ENCODE assay signal across 8 cellular contexts in the genomic region with DNA sequence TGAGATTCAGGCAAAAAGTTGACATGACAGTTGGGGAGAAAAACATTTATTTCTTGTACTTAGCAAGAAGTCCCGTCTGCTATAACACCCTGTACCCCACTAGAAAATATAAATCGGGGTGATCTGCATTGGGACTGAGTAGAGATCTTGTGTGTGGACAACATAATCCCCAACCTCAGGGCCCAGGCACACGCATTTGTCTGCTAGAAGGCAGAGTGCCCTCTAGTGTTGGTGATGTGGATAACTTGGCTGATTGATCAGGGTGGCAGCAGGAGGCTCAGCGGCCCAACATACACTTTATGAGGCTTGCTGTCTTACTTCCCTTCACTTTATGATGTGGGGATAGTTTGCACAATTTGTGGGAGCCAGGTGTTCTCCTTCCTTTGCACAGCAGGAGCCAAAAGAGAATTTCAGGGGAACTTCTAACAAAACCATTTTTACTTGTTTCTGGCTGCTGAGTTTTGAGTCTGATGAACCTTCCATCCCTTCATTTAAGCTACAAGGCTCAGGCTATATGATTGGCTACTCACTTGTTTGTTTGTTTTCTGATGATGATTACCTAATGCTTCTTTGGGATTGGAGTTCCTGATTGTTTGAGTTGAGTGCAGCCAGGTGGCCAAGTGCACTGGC.
DNase-seq lines count a peak whose midpoint lies in the region; ATAC-seq, FAIRE-seq and TF ChIP-seq lines count a peak whose summit lies in the region.

No MANE protein-coding gene starts in this region.

- H3K36me3 ChIP-seq in RWPE2 (ENCODE audit: low read depth): no peaks in the 10 kb centered on the region
- H3K36me3 ChIP-seq in mesenchymal stem cell (ENCODE audit: control insufficient read depth in 1 of 2, insufficient read depth in 2 of 2, low read depth in 1 of 2, low read length in 2 of 2): no peaks in the 10 kb centered on the region

- H3K9me3 Mint-ChIP-seq in effector memory CD8-positive, alpha-beta T cell: peaks cover 0 to 2% of the 10 kb centered on the region in 2 donors

- no peak overlapping the region for H2BK120ac ChIP-seq in mesenchymal stem cell (ENCODE audit: low read depth, low read length)

- H3K4me1 Mint-ChIP-seq in effector memory CD8-positive, alpha-beta T cell (ENCODE audit: low read depth in 2 of 2): no peaks in the 10 kb centered on the region

- no peak overlapping the region for H3K4me3 Mint-ChIP-seq in effector memory CD8-positive, alpha-beta T cell

- H3K4me1 ChIP-seq in RWPE2 (ENCODE audit: insufficient read depth, poor library complexity, severe bottlenecking): no peaks in the 10 kb centered on the region
- H3K4me1 ChIP-seq in mesenchymal stem cell (ENCODE audit: control insufficient read depth, insufficient read depth, low read depth, low read length): no peaks in the 10 kb centered on the region

- H3K4me3 ChIP-seq in RWPE2 (ENCODE audit: severe bottlenecking) (no peak overlapping the region), mesenchymal stem cell (ENCODE audit: insufficient read depth in 1 of 2, low read depth in 1 of 2, low read length in 2 of 2) (no peak overlapping the region)

- H2BK5ac ChIP-seq in mesenchymal stem cell (ENCODE audit: low read depth, low read length, poor library complexity, severe bottlenecking): no peak overlapping the region

- H3K36me3 Mint-ChIP-seq in effector memory CD8-positive, alpha-beta T cell (ENCODE audit: insufficient read depth): no peaks in the 10 kb centered on the region

- no peak overlapping the region for H3K14ac ChIP-seq in mesenchymal stem cell (ENCODE audit: low read length in 2 of 2)

- no peak for FAIRE-seq in urothelium cell line (lab: Jason Lieb, UNC)

- H2BK15ac ChIP-seq in mesenchymal stem cell (ENCODE audit: low read depth, poor library complexity, severe bottlenecking): no peak overlapping the region

- no peak overlapping the region for H3K27ac Mint-ChIP-seq in effector memory CD8-positive, alpha-beta T cell

- peak; percentile 36 for DNase-seq in activated CD4-positive, CD25-positive, alpha-beta regulatory T cell treated with anti-CD3 and anti-CD28 coated beads, Interleukin-2, amount 50 U/mL, for 72 hours
- DNase-seq in activated CD4-positive, CD25-positive, alpha-beta regulatory T cell (lab: John Stamatoyannopoulos, UW): no peak
- DNase-seq in HuH-7.5 (ENCODE audit: low spot score) (peak; percentile 6), RWPE2 (ENCODE audit: low spot score) (no peak), mesenchymal stem cell (peak; percentile 56), urothelium cell line (ENCODE audit: low spot score) (peak; percentile 26)
- peak in 2 of 3 experiments; percentile 3 for DNase-seq in effector memory CD8-positive, alpha-beta T cell

- no peak overlapping the region for H3K4ac ChIP-seq in mesenchymal stem cell (ENCODE audit: low read depth in 1 of 2, low read length in 2 of 2)

- H3K27me3 Mint-ChIP-seq in effector memory CD8-positive, alpha-beta T cell: peaks cover 30 to 41% of the 10 kb centered on the region in 2 donors

- no peak overlapping the region for H4K8ac ChIP-seq in mesenchymal stem cell (ENCODE audit: low read length)

- H3K79me1 ChIP-seq in mesenchymal stem cell (replicated peaks; ENCODE audit: low read length, poor library complexity, severe bottlenecking): no peaks in the 10 kb centered on the region

- TF ChIP-seq CTCF in RWPE2 (IDR thresholded peaks at IDR 0.05; ENCODE audit: poor library complexity, severe bottlenecking): peak; percentile 71

- H3K9me3 ChIP-seq in RWPE2 (ENCODE audit: severe bottlenecking) (no peaks in the 10 kb centered on the region), mesenchymal stem cell (ENCODE audit: control insufficient read depth, low read length) (no peaks in the 10 kb centered on the region)

- H4K91ac ChIP-seq in mesenchymal stem cell (ENCODE audit: low read length): no peak overlapping the region

- WGBS in mesenchymal stem cell: 27% methylated on average over 2 of the region's 4 CpGs

- ATAC-seq in GM21717 (IDR thresholded peaks at IDR 0.05; ENCODE audit: unreplicated experiment) (peak; percentile 83), RWPE2 (ENCODE audit: low read depth) (peak; percentile 49; the same call in 2 of the 3 replicates)
- ATAC-seq in effector memory CD8-positive, alpha-beta T cell (replicated peaks): no peak

- no peak overlapping the region for H3K18ac ChIP-seq in mesenchymal stem cell (ENCODE audit: low read depth in 1 of 2, low read length in 2 of 2)

- H3K27me3 ChIP-seq in RWPE2 (ENCODE audit: insufficient read depth, poor library complexity, severe bottlenecking) (no peaks in the 10 kb centered on the region), mesenchymal stem cell (ENCODE audit: control insufficient read depth in 1 of 2, insufficient read depth in 1 of 2, low read length in 2 of 2) (peaks cover 0 to 13% of the 10 kb centered on the region in 2 experiments)

- H3K27ac ChIP-seq in RWPE2 (ENCODE audit: poor library complexity, severe bottlenecking): no peak overlapping the region
- H3K27ac ChIP-seq in mesenchymal stem cell (ENCODE audit: low read length, poor library complexity, severe bottlenecking): no peak overlapping the region

- no peak overlapping the region for H2BK12ac ChIP-seq in mesenchymal stem cell (ENCODE audit: low read length in 2 of 2)

- H3K9ac ChIP-seq in mesenchymal stem cell (ENCODE audit: low read length): no peak overlapping the region

- H3K4me2 ChIP-seq in mesenchymal stem cell (ENCODE audit: low read length, poor library complexity, severe bottlenecking): no peak overlapping the region

- H2AK5ac ChIP-seq in mesenchymal stem cell (ENCODE audit: low read length, severe bottlenecking): no peak overlapping the region

- H2AFZ ChIP-seq in mesenchymal stem cell (ENCODE audit: low read depth, low read length): no peak overlapping the region

- no peak overlapping the region for H3K23ac ChIP-seq in mesenchymal stem cell (ENCODE audit: low read length in 2 of 2)

Comparison
In these comparisons a context has a peak if more than half of its experiments do, and no peak if none do; other contexts are left out.
1. DNase-seq: peak in activated CD4-positive, CD25-positive, alpha-beta regulatory T cell treated with anti-CD3 and anti-CD28 coated beads, Interleukin-2, amount 50 U/mL, for 72 hours (single experiment), HuH-7.5 (single experiment), effector memory CD8-positive, alpha-beta T cell (2 of 3), mesenchymal stem cell (single experiment) and urothelium cell line (single experiment); none in activated CD4-positive, CD25-positive, alpha-beta regulatory T cell (0 of 4) and RWPE2 (single experiment).